16 cellular contexts compared by ENCODE assay signal in genomic region chr19:35738021-35738886, GRCh38. TPM values are rescaled to one million over a fixed set of nuclear protein-coding genes. Genes with fewer than 3 reads are reported as not detected.
DNase-seq lines count a peak whose midpoint lies in the region; ATAC-seq and TF ChIP-seq lines count a peak whose summit lies in the region.
"Had no signal": no experiment of that assay in that cellular context is flagged by ENCODE, and none has a peak within 500 bp of the region (broad histone marks: within the 10 kb centered on the region; RNA-seq: fewer than 3 reads in every experiment).

No MANE protein-coding gene starts in this region.

- no peak for TF ChIP-seq POLR2A in HCT116 (IDR thresholded peaks at IDR 0.05; ENCODE audit: borderline replicate concordance, extremely low read depth, insufficient read depth, insufficient read length)

- no peaks in the 10 kb centered on the region for H3K27me3 ChIP-seq in HCT116 (ENCODE audit: insufficient read depth, low read length)
- H3K27me3 ChIP-seq: right atrium auricular region had no signal

- intact Hi-C loops in HCT116 (cut with micrococcal nuclease) = no loop called here

- H3K4me2 ChIP-seq in HCT116 (ENCODE audit: low read length) = no peak overlapping the region

- H3K4me1 Mint-ChIP-seq in effector memory CD8-positive, alpha-beta T cell (ENCODE audit: low read depth in 2 of 2) = peaks cover 25 to 38% of the 10 kb centered on the region in 2 donors

- no peak overlapping the region for H2AFZ ChIP-seq in HCT116 (ENCODE audit: low read depth, low read length, poor library complexity, severe bottlenecking)

- no peaks in the 10 kb centered on the region for H3K79me2 ChIP-seq in HCT116 (ENCODE audit: insufficient read depth, low read length)

- H3K27me3 Mint-ChIP-seq in effector memory CD8-positive, alpha-beta T cell = no peaks in the 10 kb centered on the region
- H3K27me3 Mint-ChIP-seq: IgD-negative memory B cell; stimulated activated naive CD8-positive, alpha-beta T cell treated with anti-CD3 and anti-CD28 coated beads, Interleukin-15, Interleukin-2, amounts not matched to agents 100 ng/mL and 50 ng/mL, for 24 hours had no signal

- RAD21 ChIA-PET in HCT116 (lab: Charles Lee; ENCODE audit: low non-redundant PET in 1 of 2, low total read pairs in 2 of 2, uncharacterized antibody in 2 of 2, unreplicated experiment in 2 of 2) = no interaction called here

- H3K9ac ChIP-seq in HCT116 (ENCODE audit: low read length) = no peak overlapping the region

- H3K27ac ChIP-seq in 22Rv1 (peak overlapping the region; percentile 90), HCT116 (ENCODE audit: low read depth, low read length) (no peak overlapping the region)
- H3K27ac ChIP-seq: right atrium auricular region had no signal

- H3K4me3 Mint-ChIP-seq in effector memory CD8-positive, alpha-beta T cell = peak overlapping the region; percentile 25 to 44
- H3K4me3 Mint-ChIP-seq: stimulated activated naive CD8-positive, alpha-beta T cell treated with anti-CD3 and anti-CD28 coated beads, Interleukin-15, Interleukin-2, amounts not matched to agents 100 ng/mL and 50 ng/mL, for 24 hours had no signal

- peaks cover 50% of the 10 kb centered on the region for H3K36me3 Mint-ChIP-seq in effector memory CD8-positive, alpha-beta T cell (ENCODE audit: insufficient read depth)

- CTCF ChIA-PET in HCT116 (lab: Charles Lee) = no interaction called here

- TF ChIP-seq CTCF in 22Rv1 (IDR thresholded peaks at IDR 0.05) (no peak), HCT116 (IDR thresholded peaks at IDR 0.05 in 2 of 3, conservative IDR thresholded peaks at IDR 0.05 in 1 of 3; ENCODE audit: borderline replicate concordance in 1 of 3, insufficient read depth in 1 of 3, low read depth in 2 of 3, low read length in 2 of 3) (no peak)

- ATAC-seq in HCT116 = no peak
- no peak for ATAC-seq in effector memory CD8-positive, alpha-beta T cell (replicated peaks)
- ATAC-seq in GM18520 (IDR thresholded peaks at IDR 0.05; ENCODE audit: unreplicated experiment) = no peak
- ATAC-seq: activated CD4-positive, CD25-positive, alpha-beta regulatory T cell treated with anti-CD3 and anti-CD28 coated beads, Interleukin-2, amount 50 U/mL, for 24 hours had no signal

- H3K4me3 ChIP-seq in HCT116 (replicated peaks in 1 of 2; ENCODE audit: low read depth in 1 of 2, low read length in 2 of 2) = no peak overlapping the region
- H3K4me3 ChIP-seq: right atrium auricular region had no signal

- peak overlapping the region in 1 of 2 donors; percentile 69 for H3K27ac Mint-ChIP-seq in effector memory CD8-positive, alpha-beta T cell
- H3K27ac Mint-ChIP-seq: stimulated activated naive CD8-positive, alpha-beta T cell treated with anti-CD3 and anti-CD28 coated beads, Interleukin-15, Interleukin-2, amounts not matched to agents 100 ng/mL and 50 ng/mL, for 24 hours had no signal

- BruUV-seq in HCT116 (replicated peaks; lab: Mats Ljungman, UMichigan) = TSS peak; percentile 60

- DNase-seq in HCT116 (ENCODE audit: low read depth, low spot score) (no peak), SHP77 (lab: John Stamatoyannopoulos, UW) (no peak)
- DNase-seq in effector memory CD8-positive, alpha-beta T cell = no peak
- DNase-seq in stimulated activated CD8-positive, alpha-beta memory T cell treated with anti-CD3 and anti-CD28 coated beads, Interleukin-4, amount 100 ng/mL, for 48 hours = no peak
- DNase-seq: DND-41; glutamatergic neuron; kidney glomerular epithelial cell; NCI-H1105; NCI-H226; stimulated activated CD4-positive, alpha-beta T cell treated with anti-CD3 and anti-CD28 coated beads, Interleukin-4, amount 100 ng/mL, for 1 hour had no signal

- TF ChIP-seq RAD21 in HCT116 (IDR thresholded peaks at IDR 0.05; ENCODE audit: low read depth) = no peak

- H4K20me1 ChIP-seq in HCT116 (ENCODE audit: insufficient read depth) = no peaks in the 10 kb centered on the region

- peaks cover 19 to 30% of the 10 kb centered on the region in 2 experiments; a peak in 3 of 4 replicates for H3K36me3 ChIP-seq in HCT116 (ENCODE audit: control insufficient read depth in 1 of 2, insufficient read depth in 2 of 2, low read length in 2 of 2)

- H3K9me3 Mint-ChIP-seq in effector memory CD8-positive, alpha-beta T cell = no peaks in the 10 kb centered on the region
- H3K9me3 Mint-ChIP-seq: IgD-negative memory B cell; stimulated activated naive CD8-positive, alpha-beta T cell treated with anti-CD3 and anti-CD28 coated beads, Interleukin-15, Interleukin-2, amounts not matched to agents 100 ng/mL and 50 ng/mL, for 24 hours had no signal

- no peaks in the 10 kb centered on the region for H3K9me3 ChIP-seq in HCT116 (ENCODE audit: control insufficient read depth in 1 of 2, insufficient read depth in 1 of 2, low read depth in 1 of 2, low read length in 2 of 2)
- H3K9me3 ChIP-seq: right atrium auricular region had no signal

- H3K9me2 ChIP-seq in HCT116 (ENCODE audit: insufficient read depth) = no peaks in the 10 kb centered on the region

- POLR2A ChIA-PET in HCT116 (lab: Charles Lee) = interaction anchor here (1.9 kb wide), 1 partner anchor 10 kb away, joined by 5 read pairs; the partner anchor contains the start of gene LIN37

- peaks cover 15 to 16% of the 10 kb centered on the region in 2 experiments; a peak in 3 of 4 replicates for H3K4me1 ChIP-seq in HCT116 (ENCODE audit: control insufficient read depth in 1 of 2, insufficient read depth in 2 of 2, low read length in 2 of 2)

TF ChIP-seq in HCT116, 20 proteins besides CTCF, POLR2A, EP300 and RAD21 (continues in another document):
- TF ChIP-seq SIN3A (IDR thresholded peaks at IDR 0.05; ENCODE audit: low read depth) (no peak), CEBPB (IDR thresholded peaks at IDR 0.05; ENCODE audit: low read depth) (no peak), SRF (IDR thresholded peaks at IDR 0.05; ENCODE audit: low read depth) (no peak), YY1 (IDR thresholded peaks at IDR 0.05; ENCODE audit: extremely low read depth, insufficient replicate concordance, low read depth, low read length) (no peak), MAX (IDR thresholded peaks at IDR 0.05) (no peak), TCF7L2 (IDR thresholded peaks at IDR 0.05; ENCODE audit: borderline replicate concordance, extremely low read depth, insufficient read depth, insufficient read length) (no peak), EZH2 (IDR thresholded peaks at IDR 0.05) (no peak), REST (IDR thresholded peaks at IDR 0.05; ENCODE audit: low read depth) (no peak), POLR2AphosphoS5 (IDR thresholded peaks at IDR 0.05; ENCODE audit: low read depth, low read length) (no peak), EGR1 (IDR thresholded peaks at IDR 0.05; ENCODE audit: low read depth) (no peak), FOSL1 (IDR thresholded peaks at IDR 0.05; ENCODE audit: low read depth) (no peak), ZBTB33 (IDR thresholded peaks at IDR 0.05; ENCODE audit: extremely low read depth, insufficient replicate concordance, low read length) (no peak), ZNF274 (IDR thresholded peaks at IDR 0.05; ENCODE audit: low read depth, low read length) (no peak)

RNA-seq across cellular contexts. Expression of gene IGFLR1, which starts 4.0 kb away (rescaled TPM):
- total RNA-seq in HCT116 (2021; ENCODE audit: unreplicated experiment) = 8.3 TPM
- 4.7 and 5.8 TPM in 2 replicates for polyA plus RNA-seq in HCT116 (2012)

RNA-seq across cellular contexts. Expression of gene U2AF1L4, which starts 7.0 kb away (rescaled TPM):
- 15.6 TPM for total RNA-seq in HCT116 (2021; ENCODE audit: unreplicated experiment)
- 23.1 and 23.5 TPM in 2 replicates for polyA plus RNA-seq in HCT116 (2012)

RNA-seq across cellular contexts. Expression of gene PSENEN, which starts 7.2 kb away (rescaled TPM):
- total RNA-seq in HCT116 (2021; ENCODE audit: unreplicated experiment) = 55.3 TPM
- polyA plus RNA-seq in HCT116 (2012) = 45.3 and 59.7 TPM in 2 replicates

RNA-seq across cellular contexts. Expression of gene LIN37, which starts 10.1 kb away (rescaled TPM):
- 10.1 TPM for total RNA-seq in HCT116 (2021; ENCODE audit: unreplicated experiment)
- polyA plus RNA-seq in HCT116 (2012) = 17.7 and 18.5 TPM in 2 replicates

RNA-seq across cellular contexts. Expression of gene HSPB6, which starts 18.6 kb away (rescaled TPM):
- total RNA-seq in HCT116 (2021; ENCODE audit: unreplicated experiment) = 0.93 TPM
- polyA plus RNA-seq in HCT116 (2012) = 0.77 and 0.99 TPM in 2 replicates
- polyA plus RNA-seq: IgD-negative memory B cell had no signal
